In the genomic region with DNA sequence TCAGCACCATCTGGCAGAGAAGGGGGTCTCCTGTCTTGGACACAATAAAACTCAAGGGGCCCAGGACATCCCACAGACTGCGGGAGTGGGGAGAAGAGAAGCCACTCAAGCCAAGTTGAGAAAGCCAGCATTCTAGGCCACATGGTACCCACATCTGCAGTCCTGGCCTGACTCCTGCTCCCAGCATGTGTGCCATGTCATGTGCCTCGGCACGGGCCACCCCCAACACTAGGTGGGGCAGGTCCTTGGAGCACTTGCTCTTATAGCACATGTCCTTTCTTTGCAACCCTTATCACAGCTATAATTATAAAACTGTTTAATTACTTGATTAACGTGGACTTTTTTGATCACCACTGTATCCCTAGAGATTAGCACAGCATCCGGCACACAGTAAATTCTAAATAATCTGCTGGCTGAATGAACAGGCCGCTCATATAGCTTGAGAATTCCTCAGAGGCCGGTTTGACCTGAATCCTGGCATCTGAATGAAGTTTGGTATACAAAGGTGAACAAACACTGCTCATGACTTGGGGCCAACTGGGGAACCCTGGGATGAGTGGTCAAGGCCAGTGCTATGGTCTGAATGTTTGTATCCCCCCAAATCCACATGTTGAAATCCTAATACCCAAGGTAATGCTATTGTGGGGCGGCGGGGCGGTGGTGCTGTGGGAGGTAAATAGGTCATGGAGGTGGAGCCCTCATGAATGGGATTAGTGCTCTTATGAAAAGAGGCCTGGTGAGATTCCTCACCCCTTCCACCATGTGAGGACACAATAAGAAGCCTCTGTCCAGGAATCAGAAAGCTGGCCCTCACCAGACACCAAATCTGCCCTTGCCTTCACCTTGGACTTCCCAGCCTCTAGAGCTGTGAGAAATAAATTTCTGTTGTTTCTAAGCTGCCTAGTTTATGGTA, we compare ENCODE assay signal across 16 cellular contexts. TPM values are rescaled to one million over a fixed set of nuclear protein-coding genes. Genes with fewer than 3 reads are reported as not detected.
DNase-seq lines count a peak whose midpoint lies in the region; ATAC-seq and TF ChIP-seq lines count a peak whose summit lies in the region.
"Had no signal": no experiment of that assay in that cellular context is flagged by ENCODE, and none has a peak within 500 bp of the region (broad histone marks: within the 10 kb centered on the region; RNA-seq: fewer than 3 reads in every experiment).

No MANE protein-coding gene starts in this region.

- H3F3A ChIP-seq in Loucy (ENCODE audit: low read depth) (no peaks in the 10 kb centered on the region), smooth muscle cell (ENCODE audit: low read depth) (peaks cover 2% of the 10 kb centered on the region)

- H3K4me1 ChIP-seq in Loucy (ENCODE audit: insufficient read depth, low read length, poor library complexity, severe bottlenecking), result peaks cover 33% of the 10 kb centered on the region
- H3K4me1 ChIP-seq in sigmoid colon, result peaks cover 0 to 64% (median 50%) of the 10 kb centered on the region in 4 donors
- H3K4me1 ChIP-seq in gastroesophageal sphincter, result peaks cover 5 to 76% (median 40%) of the 10 kb centered on the region in 3 donors
- H3K4me1 ChIP-seq in smooth muscle cell (ENCODE audit: low read depth), result peaks cover 21% of the 10 kb centered on the region

- H3K27ac Mint-ChIP-seq in activated CD8-positive, alpha-beta memory T cell treated with anti-CD3 and anti-CD28 coated beads, Interleukin-2, amount 10 ng/mL, durations not matched to agents 7 days and 5 days, result peak overlapping the region; percentile 73
- H3K27ac Mint-ChIP-seq in central memory CD8-positive, alpha-beta T cell (ENCODE audit: low read depth), result no peak overlapping the region

- no peak overlapping the region for H3K27ac ChIP-seq in sigmoid colon
- peak overlapping the region in 1 of 4 donors; percentile 15 for H3K27ac ChIP-seq in gastroesophageal sphincter
- no peak overlapping the region for H3K27ac ChIP-seq in smooth muscle cell (ENCODE audit: low read depth)
- H3K27ac ChIP-seq: PC-9, transverse colon had no signal

- H3K27me3 ChIP-seq in Loucy (ENCODE audit: insufficient read depth, low read length, poor library complexity, severe bottlenecking), result no peaks in the 10 kb centered on the region
- H3K27me3 ChIP-seq in sigmoid colon, result no peaks in the 10 kb centered on the region
- no peaks in the 10 kb centered on the region for H3K27me3 ChIP-seq in gastroesophageal sphincter
- H3K27me3 ChIP-seq in smooth muscle cell (ENCODE audit: low read depth), result no peaks in the 10 kb centered on the region
- H3K27me3 ChIP-seq: esophagus muscularis mucosa, transverse colon had no signal

- H3K9me3 Mint-ChIP-seq in activated CD8-positive, alpha-beta memory T cell treated with anti-CD3 and anti-CD28 coated beads, Interleukin-2, amount 10 ng/mL, durations not matched to agents 7 days and 5 days (ENCODE audit: low read depth), result no peaks in the 10 kb centered on the region
- H3K9me3 Mint-ChIP-seq in central memory CD8-positive, alpha-beta T cell, result no peaks in the 10 kb centered on the region

- H3K4me3 ChIP-seq in Loucy (ENCODE audit: low read length, poor library complexity, severe bottlenecking), result peak overlapping the region; percentile 58
- no peak overlapping the region for H3K4me3 ChIP-seq in sigmoid colon
- H3K4me3 ChIP-seq in gastroesophageal sphincter, result no peak overlapping the region
- no peak overlapping the region for H3K4me3 ChIP-seq in smooth muscle cell
- H3K4me3 ChIP-seq: esophagus muscularis mucosa, PC-9, transverse colon had no signal

- ATAC-seq in activated CD8-positive, alpha-beta memory T cell treated with anti-CD3 and anti-CD28 coated beads, Interleukin-2, amount 10 ng/mL, durations not matched to agents 7 days and 5 days, result no peak
- ATAC-seq in central memory CD8-positive, alpha-beta T cell (replicated peaks; ENCODE audit: extremely low read depth, poor library complexity, severe bottlenecking), result no peak
- ATAC-seq in gastroesophageal sphincter, result no peak

- H3K4me3 Mint-ChIP-seq in activated CD8-positive, alpha-beta memory T cell treated with anti-CD3 and anti-CD28 coated beads, Interleukin-2, amount 10 ng/mL, durations not matched to agents 7 days and 5 days, result no peak overlapping the region
- peak overlapping the region; percentile 30 for H3K4me3 Mint-ChIP-seq in central memory CD8-positive, alpha-beta T cell

- CTCF ChIA-PET in activated CD8-positive, alpha-beta memory T cell treated with anti-CD3 and anti-CD28 coated beads, Interleukin-2, amount 10 ng/mL, durations not matched to agents 7 days and 5 days (lab: Charles Lee), result interaction anchor here (0.6 to 2.2 kb wide), 7 partner anchors 11 to 184 kb away, joined by 3 to 6 read pairs (median 3); a partner anchor contains a TSS

- peaks cover 17% of the 10 kb centered on the region for H3K4me1 Mint-ChIP-seq in activated CD8-positive, alpha-beta memory T cell treated with anti-CD3 and anti-CD28 coated beads, Interleukin-2, amount 10 ng/mL, durations not matched to agents 7 days and 5 days
- H3K4me1 Mint-ChIP-seq in central memory CD8-positive, alpha-beta T cell, result peaks cover 32% of the 10 kb centered on the region

- peaks cover 67% of the 10 kb centered on the region; the same call in 1 of the 2 replicates for H3K79me2 ChIP-seq in Loucy (ENCODE audit: insufficient read depth, low read length)
- no peaks in the 10 kb centered on the region for H3K79me2 ChIP-seq in smooth muscle cell (ENCODE audit: low read depth)

- 84 to 88% methylated on average over 10 of the region's 10 CpGs for WGBS in sigmoid colon, 2 donors
- WGBS in gastroesophageal sphincter (ENCODE audit: low coverage in 1 of 2), 2 donors, result 74 to 75% methylated on average over 5 to 10 of the region's 10 CpGs
- WGBS in smooth muscle cell (ENCODE audit: low lambda C conversion rate), result 91% methylated on average over 9 of the region's 10 CpGs

- H3K36me3 ChIP-seq in Loucy (ENCODE audit: insufficient read depth, low read length) (no peaks in the 10 kb centered on the region), sigmoid colon (peaks cover 0 to 14% (median 0%) of the 10 kb centered on the region in 4 donors), gastroesophageal sphincter (peaks cover 0 to 22% of the 10 kb centered on the region in 2 donors), smooth muscle cell (ENCODE audit: low read depth) (no peaks in the 10 kb centered on the region)
- H3K36me3 ChIP-seq: transverse colon had no signal

- peaks cover 3% of the 10 kb centered on the region for H3K27me3 Mint-ChIP-seq in activated CD8-positive, alpha-beta memory T cell treated with anti-CD3 and anti-CD28 coated beads, Interleukin-2, amount 10 ng/mL, durations not matched to agents 7 days and 5 days
- no peaks in the 10 kb centered on the region for H3K27me3 Mint-ChIP-seq in central memory CD8-positive, alpha-beta T cell

- no peak for TF ChIP-seq EP300 in sigmoid colon (IDR thresholded peaks at IDR 0.05)
- TF ChIP-seq EP300 in gastroesophageal sphincter (IDR thresholded peaks at IDR 0.05), result no peak

- no peak overlapping the region for H2AFZ ChIP-seq in Loucy (ENCODE audit: low read length)
- no peak overlapping the region for H2AFZ ChIP-seq in smooth muscle cell (ENCODE audit: low read depth)
- H2AFZ ChIP-seq: PC-9 had no signal

- intact Hi-C loops in sigmoid colon (cut with DNase I), result no loop called here

- H3K4me2 ChIP-seq in Loucy (ENCODE audit: low read depth, low read length, poor library complexity, severe bottlenecking) (peak overlapping the region; percentile 85), smooth muscle cell (no peak overlapping the region)
- H3K4me2 ChIP-seq: PC-9 had no signal

- no peak for DNase-seq in activated CD8-positive, alpha-beta memory T cell treated with anti-CD3 and anti-CD28 coated beads, Interleukin-2, amount 10 ng/mL, durations not matched to agents 7 days and 5 days
- no peak for DNase-seq in activated CD8-positive, alpha-beta memory T cell treated with anti-CD3 and anti-CD28 coated beads, Interleukin-2, amount 50 U/mL, for 4 hours
- DNase-seq in central memory CD8-positive, alpha-beta T cell (ENCODE audit: low spot score in 2 of 2), result no peak
- DNase-seq in sigmoid colon (peak; percentile 63), erythroblast (lab: John Stamatoyannopoulos, UW) (no peak), smooth muscle cell (lab: John Stamatoyannopoulos, UW; ENCODE audit: unreplicated experiment) (no peak)
- DNase-seq: activated CD8-positive, alpha-beta memory T cell treated with anti-CD3 and anti-CD28 coated beads for 24 hours; mammary epithelial cell; NCI-H1417 treated with DMSO at 0.1 percent for 48 hours; NCI-H345; PC-9; stimulated activated CD4-positive, alpha-beta T cell treated with anti-CD3 and anti-CD28 coated beads, Interleukin-12 subunit alpha, Interleukin-12 subunit beta, amount 100 ng/mL, for 4 hours; transverse colon had no signal

- H3K9me2 ChIP-seq in Loucy (replicated peaks; ENCODE audit: low read depth, low read length), result no peaks in the 10 kb centered on the region

- TF ChIP-seq POLR2A in sigmoid colon (IDR thresholded peaks at IDR 0.05) (no peak), gastroesophageal sphincter (IDR thresholded peaks at IDR 0.05) (no peak), erythroblast (IDR thresholded peaks at IDR 0.05; ENCODE audit: low read length) (no peak)

- H3K9me3 ChIP-seq in Loucy (ENCODE audit: insufficient read depth, low read depth, low read length), result no peaks in the 10 kb centered on the region
- H3K9me3 ChIP-seq in sigmoid colon, result no peaks in the 10 kb centered on the region
- no peaks in the 10 kb centered on the region for H3K9me3 ChIP-seq in gastroesophageal sphincter
- no peaks in the 10 kb centered on the region for H3K9me3 ChIP-seq in smooth muscle cell (replicated peaks; ENCODE audit: low read depth)
- H3K9me3 ChIP-seq: esophagus muscularis mucosa, transverse colon had no signal

- H3K9ac ChIP-seq in Loucy (ENCODE audit: low read depth, low read length, poor library complexity, severe bottlenecking) (peak overlapping the region; percentile 60), smooth muscle cell (ENCODE audit: low read depth) (no peak overlapping the region)

- H4K20me1 ChIP-seq in Loucy (ENCODE audit: insufficient read depth, low read length, poor library complexity, severe bottlenecking) (peaks cover 20% of the 10 kb centered on the region), smooth muscle cell (ENCODE audit: low read depth) (no peaks in the 10 kb centered on the region)

- no peaks in the 10 kb centered on the region for H3K36me3 Mint-ChIP-seq in activated CD8-positive, alpha-beta memory T cell treated with anti-CD3 and anti-CD28 coated beads, Interleukin-2, amount 10 ng/mL, durations not matched to agents 7 days and 5 days
- peaks cover 3% of the 10 kb centered on the region for H3K36me3 Mint-ChIP-seq in central memory CD8-positive, alpha-beta T cell (ENCODE audit: insufficient read depth)

- no peak for TF ChIP-seq CTCF in Loucy (conservative IDR thresholded peaks at IDR 0.05; ENCODE audit: low read length)
- no peak for TF ChIP-seq CTCF in sigmoid colon (IDR thresholded peaks at IDR 0.05)
- TF ChIP-seq CTCF in gastroesophageal sphincter (IDR thresholded peaks at IDR 0.05), result no peak
- no peak for TF ChIP-seq CTCF in smooth muscle cell (IDR thresholded peaks at IDR 0.05; ENCODE audit: borderline replicate concordance, insufficient read depth, poor library complexity, severe bottlenecking)

RNA-seq across cellular contexts. Expression of a gene that starts 6.6 kb away (rescaled TPM):
- total RNA-seq in activated CD8-positive, alpha-beta memory T cell treated with anti-CD3 and anti-CD28 coated beads, Interleukin-2, amount 10 ng/mL, durations not matched to agents 7 days and 5 days, result 1 to 10 TPM; 1.1 to 1.4 TPM
- 10 to 100 TPM in 3 of 4 donors, 1 to 10 TPM in 1; 10.0 to 23.3 (median 12.6) TPM for total RNA-seq in sigmoid colon
- 1 to 10 TPM in 2 of 3 donors, under 1 TPM in 1; 0.92 to 5.8 (median 2.4) TPM for polyA plus RNA-seq in sigmoid colon
- 10 to 100 TPM; 15.3 to 27.5 (median 19.0) TPM for total RNA-seq in gastroesophageal sphincter
- 20.5 and 24.1 TPM in 2 replicates for total RNA-seq in smooth muscle cell
- polyA plus RNA-seq in smooth muscle cell, result 29.4 and 31.7 TPM in 2 replicates

RNA-seq across cellular contexts. Expression of a gene that starts 21.3 kb away (rescaled TPM):
- total RNA-seq in activated CD8-positive, alpha-beta memory T cell treated with anti-CD3 and anti-CD28 coated beads, Interleukin-2, amount 10 ng/mL, durations not matched to agents 7 days and 5 days, result 1 to 10 TPM; 8.2 to 8.3 TPM
- total RNA-seq in sigmoid colon (1 to 10 TPM; 2.7 to 5.4 (median 3.9) TPM), gastroesophageal sphincter (1 to 10 TPM; 2.6 to 4.7 (median 3.4) TPM), smooth muscle cell (2.5 and 3.4 TPM in 2 replicates)
- polyA plus RNA-seq in sigmoid colon (1 to 10 TPM; 1.8 to 3.7 (median 2.1) TPM), smooth muscle cell (2.9 and 3.8 TPM in 2 replicates)
